23 cellular contexts compared by ENCODE assay signal in genomic region chr2:25838152-25838756, GRCh38. TPM values are rescaled to one million over a fixed set of nuclear protein-coding genes. Genes with fewer than 3 reads are reported as not detected.
A peak's percentile ranks its signal among the peaks of the same experiment; 100 is the strongest.
DNase-seq lines count a peak whose midpoint lies in the region; ATAC-seq, FAIRE-seq and TF ChIP-seq lines count a peak whose summit lies in the region.
"Had no signal": no experiment of that assay in that cellular context is flagged by ENCODE, and none has a peak within 500 bp of the region (broad histone marks: within the 10 kb centered on the region; RNA-seq: fewer than 3 reads in every experiment).

No MANE protein-coding gene starts in this region.

- H4K20me1 ChIP-seq in K562 (replicated peaks; ENCODE audit: control insufficient read depth, insufficient read depth, low read length): no peaks in the 10 kb centered on the region
- no peaks in the 10 kb centered on the region for H4K20me1 ChIP-seq in hepatocyte (ENCODE audit: insufficient read depth, poor library complexity, severe bottlenecking)

- TF ChIP-seq RAD21 in K562 (CRISPR knock-in tag; conservative IDR thresholded peaks at IDR 0.05 in 1 of 2, IDR thresholded peaks at IDR 0.05 in 1 of 2): no peak
- TF ChIP-seq RAD21 in liver (IDR thresholded peaks at IDR 0.05): no peak

- no peak overlapping the region for H2AFZ ChIP-seq in K562 (ENCODE audit: low read depth, low read length)
- no peak overlapping the region for H2AFZ ChIP-seq in hepatocyte

- H3K9me3 ChIP-seq in K562 (replicated peaks; ENCODE audit: control insufficient read depth, insufficient read depth, low read depth, low read length): no peaks in the 10 kb centered on the region
- H3K9me3 ChIP-seq in liver (ENCODE audit: control insufficient read depth in 4 of 4, low read length in 3 of 4): no peaks in the 10 kb centered on the region
- H3K9me3 ChIP-seq in hepatocyte (ENCODE audit: low read depth): no peaks in the 10 kb centered on the region
- H3K9me3 ChIP-seq: SJSA1 had no signal

- CTCF ChIA-PET in K562 (lab: Yijun Ruan, JAX; ENCODE audit: low intra/inter-chr PET ratio): no interaction called here

- peaks cover 25% of the 10 kb centered on the region for H3K36me3 Mint-ChIP-seq in activated naive CD8-positive, alpha-beta T cell treated with anti-CD3 and anti-CD28 coated beads, Interleukin-2, amount 50 U/mL, for 24 hours (ENCODE audit: low read depth)
- peaks cover 25% of the 10 kb centered on the region for H3K36me3 Mint-ChIP-seq in activated naive CD8-positive, alpha-beta T cell treated with anti-CD3 and anti-CD28 coated beads for 36 hours
- peaks cover 41% of the 10 kb centered on the region for H3K36me3 Mint-ChIP-seq in activated T-helper 17 cell treated with anti-CD3 and anti-CD28 coated beads, Interleukin-2, amount 50 U/mL, for 72 hours (ENCODE audit: low read depth)

- intact Hi-C loops in K562 (cut with micrococcal nuclease): no loop called here

- no peaks in the 10 kb centered on the region for H3K27me3 Mint-ChIP-seq in activated naive CD8-positive, alpha-beta T cell treated with anti-CD3 and anti-CD28 coated beads, Interleukin-2, amount 50 U/mL, for 24 hours
- H3K27me3 Mint-ChIP-seq in activated naive CD8-positive, alpha-beta T cell treated with anti-CD3 and anti-CD28 coated beads for 36 hours: no peaks in the 10 kb centered on the region
- H3K27me3 Mint-ChIP-seq in activated T-helper 17 cell treated with anti-CD3 and anti-CD28 coated beads, Interleukin-2, amount 50 U/mL, for 72 hours: no peaks in the 10 kb centered on the region
- H3K27me3 Mint-ChIP-seq: B cell had no signal

- TF ChIP-seq POLR2A in K562 (conservative IDR thresholded peaks at IDR 0.05): no peak

- no peak for ATAC-seq in activated naive CD8-positive, alpha-beta T cell treated with anti-CD3 and anti-CD28 coated beads, Interleukin-2, amount 50 U/mL, for 24 hours
- peak; percentile 49; the same call in 2 of the 3 replicates for ATAC-seq in K562
- no peak for ATAC-seq in activated T-helper 17 cell treated with anti-CD3 and anti-CD28 coated beads, Interleukin-2, amount 50 U/mL, for 72 hours (replicated peaks)
- ATAC-seq: GM12878, Panc1 had no signal

- H3K9ac ChIP-seq in K562 (ENCODE audit: insufficient read depth in 1 of 2, low read depth in 2 of 2, low read length in 2 of 2) (no peak overlapping the region), liver (ENCODE audit: low read depth in 1 of 2, low read length in 2 of 2) (no peak overlapping the region)

- H3K27ac ChIP-seq in K562 (ENCODE audit: extremely low read depth, low read depth, low read length) (no peak overlapping the region), liver (ENCODE audit: low read depth in 1 of 2, low read length in 2 of 2) (peak overlapping the region in 1 of 2 donors; percentile 0), hepatocyte (no peak overlapping the region)
- H3K27ac ChIP-seq: HL-60, SJSA1 had no signal

- TF ChIP-seq CTCF in K562 (IDR thresholded peaks at IDR 0.05 in 2 of 3, conservative IDR thresholded peaks at IDR 0.05 in 1 of 3; ENCODE audit: insufficient read depth in 2 of 3, low read depth in 1 of 3, low read length in 3 of 3) (no peak), liver (IDR thresholded peaks at IDR 0.05; ENCODE audit: low read depth, low read length, missing input control) (no peak), hepatocyte (IDR thresholded peaks at IDR 0.05; ENCODE audit: poor library complexity) (no peak)

- H3K27ac Mint-ChIP-seq in activated naive CD8-positive, alpha-beta T cell treated with anti-CD3 and anti-CD28 coated beads, Interleukin-2, amount 50 U/mL, for 24 hours: peak overlapping the region; percentile 21
- no peak overlapping the region for H3K27ac Mint-ChIP-seq in activated naive CD8-positive, alpha-beta T cell treated with anti-CD3 and anti-CD28 coated beads for 36 hours
- no peak overlapping the region for H3K27ac Mint-ChIP-seq in activated T-helper 17 cell treated with anti-CD3 and anti-CD28 coated beads, Interleukin-2, amount 50 U/mL, for 72 hours
- H3K27ac Mint-ChIP-seq: B cell, HFFc6 had no signal

- H3K4me1 ChIP-seq in K562 (replicated peaks in 1 of 2; ENCODE audit: control insufficient read depth in 2 of 2, insufficient read depth in 2 of 2, low read length in 2 of 2) (peaks cover 0 to 6% of the 10 kb centered on the region in 2 experiments; a peak in 2 of 5 replicates), liver (ENCODE audit: control insufficient read depth in 4 of 4, insufficient read depth in 4 of 4, low read length in 3 of 4) (peaks cover 0 to 14% (median 9%) of the 10 kb centered on the region in 4 donors), hepatocyte (ENCODE audit: insufficient read depth) (no peaks in the 10 kb centered on the region)

- H3K4me3 Mint-ChIP-seq in activated naive CD8-positive, alpha-beta T cell treated with anti-CD3 and anti-CD28 coated beads, Interleukin-2, amount 50 U/mL, for 24 hours: no peak overlapping the region
- H3K4me3 Mint-ChIP-seq in activated naive CD8-positive, alpha-beta T cell treated with anti-CD3 and anti-CD28 coated beads for 36 hours: no peak overlapping the region
- H3K4me3 Mint-ChIP-seq in activated T-helper 17 cell treated with anti-CD3 and anti-CD28 coated beads, Interleukin-2, amount 50 U/mL, for 72 hours: no peak overlapping the region
- H3K4me3 Mint-ChIP-seq: B cell, HFFc6 had no signal

- in situ Hi-C loops in K562 (cut with MboI): no loop called here

- no peaks in the 10 kb centered on the region for H3K27me3 ChIP-seq in K562 (ENCODE audit: control insufficient read depth in 2 of 2, insufficient read depth in 2 of 2, low read length in 2 of 2)
- H3K27me3 ChIP-seq in liver (ENCODE audit: control insufficient read depth in 4 of 4, insufficient read depth in 4 of 4, low read length in 3 of 4): no peaks in the 10 kb centered on the region
- no peaks in the 10 kb centered on the region for H3K27me3 ChIP-seq in hepatocyte
- H3K27me3 ChIP-seq: SJSA1 had no signal

- POLR2A ChIA-PET in K562 (lab: Yijun Ruan, JAX): interaction anchor here (0.9 to 1.0 kb wide), 2 partner anchors 13 to 49 kb away, joined by 3 to 5 read pairs; no protein-coding TSS in a partner anchor

- H3K79me2 ChIP-seq in K562 (ENCODE audit: control insufficient read depth, insufficient read depth, low read length): peaks cover 27% of the 10 kb centered on the region
- H3K79me2 ChIP-seq in hepatocyte: peaks cover 21% of the 10 kb centered on the region

- no peaks in the 10 kb centered on the region for H3K9me3 Mint-ChIP-seq in activated naive CD8-positive, alpha-beta T cell treated with anti-CD3 and anti-CD28 coated beads, Interleukin-2, amount 50 U/mL, for 24 hours
- H3K9me3 Mint-ChIP-seq in activated naive CD8-positive, alpha-beta T cell treated with anti-CD3 and anti-CD28 coated beads for 36 hours: peaks cover 2% of the 10 kb centered on the region
- H3K9me3 Mint-ChIP-seq in activated T-helper 17 cell treated with anti-CD3 and anti-CD28 coated beads, Interleukin-2, amount 50 U/mL, for 72 hours: no peaks in the 10 kb centered on the region

- H3K4me2 ChIP-seq in K562 (ENCODE audit: insufficient read depth, low read length) (no peak overlapping the region), hepatocyte (no peak overlapping the region)

- peaks cover 13% of the 10 kb centered on the region; the same call in 2 of the 3 replicates for H3K36me3 ChIP-seq in K562 (ENCODE audit: control insufficient read depth, insufficient read depth, low read length)
- H3K36me3 ChIP-seq in liver (ENCODE audit: control insufficient read depth in 4 of 4, insufficient read depth in 3 of 4, low read depth in 1 of 4, low read length in 3 of 4): peaks cover 0 to 2% (median 0%) of the 10 kb centered on the region in 4 donors
- no peaks in the 10 kb centered on the region for H3K36me3 ChIP-seq in hepatocyte (replicated peaks; ENCODE audit: insufficient read depth, low read depth)

- no peak for DNase-seq in activated naive CD8-positive, alpha-beta T cell treated with anti-CD3 and anti-CD28 coated beads, Interleukin-2, amount 50 U/mL, for 24 hours
- DNase-seq in activated naive CD8-positive, alpha-beta T cell treated with anti-CD3 and anti-CD28 coated beads for 36 hours: no peak
- DNase-seq in K562 (ENCODE audit: extremely low read depth in 1 of 4, low spot score in 3 of 4): no peak
- no peak for DNase-seq in SKM-1 treated with dmso at 0.1 percent for 144 hours (lab: John Stamatoyannopoulos, UW; ENCODE audit: unreplicated experiment)
- DNase-seq in NCI-H446 (lab: John Stamatoyannopoulos, UW): no peak
- no peak for DNase-seq in hepatocyte (ENCODE audit: low spot score)
- DNase-seq: 8988T, COR-L47, EL, HFFc6, NCI-H1092 treated with DMSO at 0.1 percent for 48 hours, NCI-H146, NCI-H2029 treated with DMSO at 0.1 percent for 48 hours, NCI-H2171, NCI-H526 treated with DMSO at 0.1 percent for 48 hours had no signal

- peaks cover 37% of the 10 kb centered on the region for H3K4me1 Mint-ChIP-seq in activated naive CD8-positive, alpha-beta T cell treated with anti-CD3 and anti-CD28 coated beads, Interleukin-2, amount 50 U/mL, for 24 hours
- H3K4me1 Mint-ChIP-seq in activated naive CD8-positive, alpha-beta T cell treated with anti-CD3 and anti-CD28 coated beads for 36 hours: peaks cover 19% of the 10 kb centered on the region
- H3K4me1 Mint-ChIP-seq in activated T-helper 17 cell treated with anti-CD3 and anti-CD28 coated beads, Interleukin-2, amount 50 U/mL, for 72 hours: no peaks in the 10 kb centered on the region

- no peak for TF ChIP-seq EP300 in K562 (IDR thresholded peaks at IDR 0.05; ENCODE audit: low read length)

- FAIRE-seq in K562 (lab: Jason Lieb, UNC): no peak
- FAIRE-seq: GM12878, HTR-8/SVneo had no signal

- 50% methylated on average over 2 of the region's 2 CpGs for WGBS in K562 (ENCODE audit: insufficient coverage, low coverage, missing lambda C conversion rate)
- WGBS in liver: 64% methylated on average over 2 of the region's 2 CpGs
- 84% methylated on average over 2 of the region's 2 CpGs for WGBS in hepatocyte (ENCODE audit: low lambda C conversion rate, missing lambda C conversion rate)

- BruUV-seq in K562 (replicated peaks; lab: Mats Ljungman, UMichigan): no TSS peak

- no peaks in the 10 kb centered on the region for H3K9me1 ChIP-seq in K562 (ENCODE audit: control insufficient read depth, insufficient read depth, low read length)

- no peaks in the 10 kb centered on the region for H3K9me2 ChIP-seq in hepatocyte (replicated peaks; ENCODE audit: insufficient read depth)

- H3K4me3 ChIP-seq in K562: no peak overlapping the region
- no peak overlapping the region for H3K4me3 ChIP-seq in liver (ENCODE audit: low read depth in 1 of 3, low read length in 3 of 3)
- no peak overlapping the region for H3K4me3 ChIP-seq in hepatocyte
- H3K4me3 ChIP-seq: GM12878, SJSA1 had no signal

RNA-seq across cellular contexts. Expression of gene ASXL2, which starts 40.0 kb away (rescaled TPM):
- total RNA-seq in activated naive CD8-positive, alpha-beta T cell treated with anti-CD3 and anti-CD28 coated beads for 36 hours: 10 to 100 TPM; 36.2 to 39.6 TPM
- total RNA-seq in K562 (2011; cell fraction: chromatin; rRNA removed; ENCODE audit: low replicate concordance): 17.1 and 54.2 TPM in 2 replicates
- 6.3 and 9.7 TPM in 2 replicates for total RNA-seq in K562 (2011; cell fraction: nucleolus; rRNA removed)
- total RNA-seq in K562 (2011; cell fraction: nucleoplasm; rRNA removed): 13.3 and 22.9 TPM in 2 replicates
- total RNA-seq in K562 (2014; rRNA removed) (7.4 and 9.8 TPM in 2 replicates), K562 (2014; rRNA removed; fragmentation: Illumina TruSeq; extraction: Trizol) (9.0 and 9.7 TPM in 2 replicates), K562 (2015; rRNA removed; fragmentation: Illumina TruSeq; extraction: Trizol) (8.6 and 9.1 TPM in 2 replicates), K562 (2021) (23.3 and 25.9 TPM in 2 replicates), liver (1 to 10 TPM; 6.0 to 7.3 TPM), hepatocyte (13.3 and 15.3 TPM in 2 replicates)
- polyA plus RNA-seq in K562 (2011; rRNA removed) (14.9 and 17.0 TPM in 2 replicates), K562 (2014; fragmentation: Illumina TruSeq; extraction: Trizol) (15.5 and 17.4 TPM in 2 replicates), K562 (2014; fragmentation: Nextera tagmentation; extraction: Ambion mirVana) (1 to 10 TPM; 2.2 to 2.5 TPM), K562 (2014; rRNA removed) (8.8 and 9.5 TPM in 2 replicates), liver (1 to 10 TPM; 2.4 to 2.8 TPM), hepatocyte (4.3 and 5.8 TPM in 2 replicates)
- 7.3 and 9.0 TPM in 2 replicates for polyA plus RNA-seq in K562 (2011; cell fraction: cytosol; rRNA removed)
- 12.3 and 15.5 TPM in 2 replicates for polyA plus RNA-seq in K562 (2011; cell fraction: nucleus; rRNA removed)
- 10.6 and 11.4 TPM in 2 replicates for polyA plus RNA-seq in K562 (2012)
- 33.8 and 34.9 TPM in 2 replicates for polyA minus RNA-seq in K562 (2011; rRNA and poly(A)+ RNA removed)
- 13.4 and 14.1 TPM in 2 replicates for polyA minus RNA-seq in K562 (2011; cell fraction: cytosol; rRNA and poly(A)+ RNA removed)
- polyA minus RNA-seq in K562 (2011; cell fraction: nucleus; rRNA and poly(A)+ RNA removed): 9.0 and 14.2 TPM in 2 replicates
- 10 to 100 TPM; 28.5 to 37.1 TPM for total RNA-seq in activated T-helper 17 cell treated with anti-CD3 and anti-CD28 coated beads, Interleukin-2, amount 50 U/mL, for 72 hours
